Comparison of ENCODE assay signal across 1 cellular context in genomic region chr1:248758352-248758751, GRCh38.
TF ChIP-seq lines count a peak whose summit lies in the region.

No MANE protein-coding gene starts in this region.

TF ChIP-seq in K562, 482 proteins besides CTCF, POLR2A, EP300 and RAD21 (continues in another document):
- TF ChIP-seq ETS1 (conservative IDR thresholded peaks at IDR 0.05; ENCODE audit: control insufficient read depth, low read depth, low read length) (no peak; the same call in 1 of the 2 replicates), SMAD1 (IDR thresholded peaks at IDR 0.05; ENCODE audit: low read depth, low read length, partially characterized antibody) (no peak), ZNF232 (CRISPR knock-in tag; IDR thresholded peaks at IDR 0.05) (no peak), PREB (CRISPR knock-in tag; IDR thresholded peaks at IDR 0.05) (no peak), PRMT5 (CRISPR knock-in tag; IDR thresholded peaks at IDR 0.05) (no peak), DIDO1 (tag; IDR thresholded peaks at IDR 0.05; ENCODE audit: low read depth) (no peak), MAFK (IDR thresholded peaks at IDR 0.05; ENCODE audit: low read length) (no peak), HMG20A (CRISPR knock-in tag; conservative IDR thresholded peaks at IDR 0.05) (no peak), ZNF764 (CRISPR knock-in tag; IDR thresholded peaks at IDR 0.05; ENCODE audit: low read depth) (no peak), ZNF507 (tag; conservative IDR thresholded peaks at IDR 0.05) (no peak), CBFA2T2 (conservative IDR thresholded peaks at IDR 0.05) (peak; percentile 58), SMARCB1 (IDR thresholded peaks at IDR 0.05; ENCODE audit: insufficient read length, low read depth) (no peak), RAD51 (IDR thresholded peaks at IDR 0.05; ENCODE audit: borderline replicate concordance, low read depth) (no peak), TAF1 (IDR thresholded peaks at IDR 0.05; ENCODE audit: control insufficient read depth, extremely low read depth, insufficient read depth, low read length, severe bottlenecking) (no peak), CREBBP (IDR thresholded peaks at IDR 0.05; ENCODE audit: low read depth, low read length) (no peak), NR2C2 (CRISPR knock-in tag; IDR thresholded peaks at IDR 0.05) (no peak), NR2C2 (tag; IDR thresholded peaks at IDR 0.05) (no peak), MGA (IDR thresholded peaks at IDR 0.05) (no peak), RERE (CRISPR knock-in tag; IDR thresholded peaks at IDR 0.05; ENCODE audit: borderline replicate concordance) (no peak), TCF3 (CRISPR knock-in tag; IDR thresholded peaks at IDR 0.05) (peak; percentile 57), CEBPZ (IDR thresholded peaks at IDR 0.05; ENCODE audit: borderline replicate concordance, low read depth, low read length) (no peak), SOX6 (IDR thresholded peaks at IDR 0.05) (no peak), MTA1 (IDR thresholded peaks at IDR 0.05; ENCODE audit: borderline replicate concordance) (no peak), HNRNPH1 (optimal IDR thresholded peaks at IDR 0.05; ENCODE audit: low read depth, low read length) (no peak), RB1 (IDR thresholded peaks at IDR 0.05; ENCODE audit: low read depth) (no peak), TEAD4 (IDR thresholded peaks at IDR 0.05; ENCODE audit: low read length) (peak; percentile 66), TEAD4 (CRISPR knock-in tag; IDR thresholded peaks at IDR 0.05; ENCODE audit: borderline replicate concordance) (no peak), NCOA2 (IDR thresholded peaks at IDR 0.05; ENCODE audit: partially characterized antibody in 2 of 2) (no peak), BMI1 (IDR thresholded peaks at IDR 0.05; ENCODE audit: low read length) (no peak), NCOR1 (IDR thresholded peaks at IDR 0.05) (peak; percentile 42; the same call in 1 of the 2 replicates), CXXC5 (CRISPR knock-in tag; IDR thresholded peaks at IDR 0.05) (peak; percentile 43; the same call in 1 of the 2 replicates), ZNF76 (CRISPR knock-in tag; IDR thresholded peaks at IDR 0.05; ENCODE audit: borderline replicate concordance) (no peak), NFIC (IDR thresholded peaks at IDR 0.05) (peak; percentile 80), MECOM (CRISPR knock-in tag; IDR thresholded peaks at IDR 0.05) (no peak), PHB2 (IDR thresholded peaks at IDR 0.05; ENCODE audit: low read depth) (no peak), RBBP5 (IDR thresholded peaks at IDR 0.05; ENCODE audit: borderline replicate concordance, insufficient read depth, low read length, poor library complexity, severe bottlenecking) (no peak), DPF2 (IDR thresholded peaks at IDR 0.05) (no peak; the same call in 1 of the 2 replicates), ARID1B (IDR thresholded peaks at IDR 0.05) (peak; percentile 70), MBD1 (CRISPR knock-in tag; IDR thresholded peaks at IDR 0.05) (no peak)
